15 cellular contexts compared by ENCODE assay signal in genomic region chr14:24123465-24124417, GRCh38. TPM values are rescaled to one million over a fixed set of nuclear protein-coding genes. Genes with fewer than 3 reads are reported as not detected.
A peak's percentile ranks its signal among the peaks of the same experiment; 100 is the strongest.
DNase-seq lines count a peak whose midpoint lies in the region; ATAC-seq and TF ChIP-seq lines count a peak whose summit lies in the region.
"Had no signal": no experiment of that assay in that cellular context is flagged by ENCODE, and none has a peak within 500 bp of the region (broad histone marks: within the 10 kb centered on the region; RNA-seq: fewer than 3 reads in every experiment).

No MANE protein-coding gene starts in this region.

- intact Hi-C loops in left colon (cut with DNase I, micrococcal nuclease) (no loop called here), posterior vena cava (cut with DNase I) (no loop called here)

- peak; percentile 44 for ATAC-seq in GM19351 (IDR thresholded peaks at IDR 0.05; ENCODE audit: unreplicated experiment)
- peak; percentile 71 for ATAC-seq in HG03432 (IDR thresholded peaks at IDR 0.05; ENCODE audit: unreplicated experiment)
- peak; percentile 21 for ATAC-seq in left colon
- ATAC-seq: effector memory CD8-positive, alpha-beta T cell had no signal

- CTCF ChIA-PET in GM10248 (lab: Yijun Ruan, JAX) = interaction anchor here (1.0 to 6.5 kb wide), 11 partner anchors 9 to 553 kb away, joined by 3 to 38 read pairs (median 5); partner anchors contain the start of genes DCAF11, IRF9 and NRL

- no peak for TF ChIP-seq CTCF in GM10248 (IDR thresholded peaks at IDR 0.05; ENCODE audit: control extremely low read depth, extremely low read depth, low read depth, missing control alignments)

- DNase-seq in GM10248 (ENCODE audit: extremely low spot score) (peak; percentile 45), left colon (no peak), DMS114 treated with DMSO at 0.1 percent for 48 hours (lab: John Stamatoyannopoulos, UW; ENCODE audit: unreplicated experiment) (no peak), posterior vena cava (ENCODE audit: low spot score) (no peak), SW 1271 (lab: John Stamatoyannopoulos, UW) (no peak), NCI-H345 (lab: John Stamatoyannopoulos, UW) (no peak)
- DNase-seq: activated CD4-positive, alpha-beta T cell treated with anti-CD3 and anti-CD28 coated beads for 4 hours; adrenal gland; CD4-positive, alpha-beta T cell; effector memory CD8-positive, alpha-beta T cell; heart left ventricle; NCI-H524 had no signal

- POLR2A ChIA-PET in GM10248 (lab: Yijun Ruan, JAX) = interaction anchor here (0.7 to 3.2 kb wide), 2 partner anchors 9 to 13 kb away, joined by 3 to 18 read pairs; partner anchors contain the start of genes DCAF11 and NRL

RNA-seq across cellular contexts. Expression of gene FITM1, which starts 6.7 kb away (rescaled TPM):
- total RNA-seq in left colon = 1 to 10 TPM; 1.0 TPM
- total RNA-seq in posterior vena cava = under 1 TPM in 1 of 2 donors, not detected in 1; 0.38 TPM
- total RNA-seq: SK-MEL-5 had no signal

RNA-seq across cellular contexts. Expression of gene NRL, which starts 9.0 kb away (rescaled TPM):
- total RNA-seq in left colon (1 to 10 TPM; 1.2 to 1.5 TPM), posterior vena cava (1 to 10 TPM; 1.1 to 1.4 TPM)

RNA-seq across cellular contexts. Expression of gene DCAF11, which starts 9.2 kb away (rescaled TPM):
- total RNA-seq in left colon = 100 to 1,000 TPM; 101 to 107 TPM
- 10 to 100 TPM; 32.2 to 37.1 TPM for total RNA-seq in posterior vena cava

RNA-seq across cellular contexts. Expression of gene PSME1, which starts 12.3 kb away (rescaled TPM):
- total RNA-seq in left colon (100 to 1,000 TPM; 196 to 249 TPM), posterior vena cava (100 to 1,000 TPM; 114 to 119 TPM)

RNA-seq across cellular contexts. Expression of gene EMC9, which starts 17.6 kb away (rescaled TPM):
- total RNA-seq in left colon = 10 to 100 TPM; 13.9 to 25.7 TPM
- total RNA-seq in posterior vena cava = 10 to 100 TPM; 10.9 to 14.2 TPM

Comparison
In these comparisons a context has a peak if more than half of its experiments do, and no peak if none do; other contexts are left out.
1. ATAC-seq: peak in every context shown above with its lines; median percentile 71 in HG03432; 44 in GM19351; 21 in left colon.